Comparison of ENCODE assay signal across 20 cellular contexts in genomic region chr9:114264806-114265550, GRCh38. TPM values are rescaled to one million over a fixed set of nuclear protein-coding genes. Genes with fewer than 3 reads are reported as not detected.
"Had no signal": no experiment of that assay in that cellular context is flagged by ENCODE, and none has a peak within 500 bp of the region (broad histone marks: within the 10 kb centered on the region; RNA-seq: fewer than 3 reads in every experiment).

No MANE protein-coding gene starts in this region.

- ATAC-seq: esophagus mucosa; left colon; natural killer cell; stimulated activated naive B cell treated with anti-CD40 and anti-IgM and Interleukin-4, amounts not matched to agents 10 μg/mL and 1 μg/mL and 100 μg/mL, for 72 hours; stimulated activated naive CD8-positive, alpha-beta T cell treated with anti-CD3 and anti-CD28 coated beads, Interleukin-15, amount 100 ng/mL, for 72 hours had no signal

- H3K9me3 ChIP-seq: heart left ventricle, sigmoid colon, testis, transverse colon had no signal

- H3K36me3 ChIP-seq: heart left ventricle, sigmoid colon, transverse colon had no signal

- H3K27ac ChIP-seq: heart left ventricle, sigmoid colon, testis, transverse colon had no signal

- H3K4me1 ChIP-seq: testis, transverse colon had no signal

- DNase-seq: effector memory CD4-positive, alpha-beta T cell; heart left ventricle; hippocampal formation; natural killer cell; sigmoid colon; stimulated activated CD4-positive, alpha-beta T cell treated with anti-CD3 and anti-CD28 coated beads, Interleukin-2, amount 100 ng/mL, for 24 hours; stimulated activated CD4-positive, alpha-beta T cell treated with anti-CD3 and anti-CD28 coated beads, Interleukin-4, amount 100 ng/mL, for 4 hours; stimulated activated naive B cell treated with anti-CD40 and anti-IgM and Interleukin-4, amounts not matched to agents 10 μg/mL and 1 μg/mL and 100 μg/mL, for 72 hours; stimulated activated naive CD8-positive, alpha-beta T cell treated with anti-CD3 and anti-CD28 coated beads, Interleukin-15, amount 100 ng/mL, for 72 hours; transverse colon had no signal

- H3K27me3 ChIP-seq: heart left ventricle, sigmoid colon, testis, transverse colon had no signal

- H3K4me3 ChIP-seq: heart left ventricle, sigmoid colon, skin epidermis, testis, transverse colon had no signal

RNA-seq across cellular contexts. Expression of gene ORM1, which starts 57.9 kb away (rescaled TPM):
- total RNA-seq: fibroblast of lung, glomerular endothelial cell, kidney epithelial cell, left colon, mesothelial cell of epicardium, myocyte, pulmonary artery endothelial cell, sigmoid colon, testis, transverse colon had no signal
- polyA plus RNA-seq: fibroblast of lung had no signal
